In genomic region chr15:101511717-101512116, GRCh38 we compare ENCODE assay signal across 8 cellular contexts.
"Had no signal": no experiment of that assay in that cellular context is flagged by ENCODE, and none has a peak within 500 bp of the region (broad histone marks: within the 10 kb centered on the region; RNA-seq: fewer than 3 reads in every experiment).

No MANE protein-coding gene starts in this region.

- H3K4me3 ChIP-seq: GM12878 had no signal

- ATAC-seq: GM12878 had no signal

- FAIRE-seq: G401.6, GM12878, GM12891, GM12892, GM18507, GM19239 had no signal

- DNase-seq: GDM1, GF-D8 had no signal
